1 cellular context compared by ENCODE assay signal in the genomic region with DNA sequence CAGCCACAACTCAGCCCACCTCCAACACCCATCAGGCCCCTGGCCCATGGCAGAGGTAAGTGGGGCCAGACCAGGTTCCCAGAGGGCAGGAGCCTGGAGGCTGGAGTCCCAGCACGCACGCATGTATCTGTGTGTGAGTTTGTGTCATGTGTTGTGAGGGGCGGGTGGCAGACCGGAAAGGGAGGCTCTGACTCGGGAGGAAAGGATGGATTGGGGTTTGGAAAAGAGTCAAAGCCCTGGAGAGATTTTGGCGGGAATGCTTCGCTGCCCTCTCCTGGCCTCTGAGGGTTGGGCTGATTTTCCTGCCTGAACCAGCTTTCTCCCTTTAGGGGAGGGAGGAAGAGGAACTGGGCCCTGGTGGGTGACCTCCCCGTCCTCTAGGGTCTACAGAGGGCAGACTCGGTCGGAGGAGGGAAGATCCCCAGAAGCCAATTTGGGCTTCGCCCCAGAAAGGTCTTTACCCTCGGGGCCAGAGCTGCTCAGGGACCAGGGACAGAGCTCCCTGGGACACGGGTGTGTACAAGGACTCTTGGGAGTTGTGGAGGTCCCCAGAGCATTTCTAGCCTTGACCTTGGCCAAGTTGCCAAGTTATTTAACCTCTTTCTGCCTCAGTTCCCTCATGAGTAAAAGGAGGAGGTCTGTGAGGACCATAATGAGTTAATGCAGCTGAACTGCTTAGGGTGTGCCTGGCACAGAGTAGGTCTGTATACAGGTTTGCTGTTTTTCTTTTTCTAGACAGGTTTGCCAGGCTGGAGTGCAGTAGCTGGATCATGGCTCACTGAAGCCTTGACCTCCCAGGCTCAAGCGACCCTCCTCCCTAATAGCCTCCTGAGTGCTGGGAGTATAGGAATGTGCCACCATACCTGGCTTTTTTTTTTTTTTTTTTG.
A peak's percentile ranks its signal among the peaks of the same experiment; 100 is the strongest.
TF ChIP-seq lines count a peak whose summit lies in the region.

No MANE protein-coding gene starts in this region.

TF ChIP-seq in K562, 482 proteins besides CTCF, POLR2A, EP300 and RAD21 (continues in another document):
- TF ChIP-seq ZNF699 (CRISPR knock-in tag; IDR thresholded peaks at IDR 0.05; ENCODE audit: insufficient replicate concordance) (no peak), MTA3 (IDR thresholded peaks at IDR 0.05; ENCODE audit: borderline replicate concordance) (0 out of 2 replicates have a peak, but pooled peaks have one; percentile 21), POLR3G (IDR thresholded peaks at IDR 0.05; ENCODE audit: extremely low read depth, insufficient read length, insufficient replicate concordance) (no peak), ZC3H8 (IDR thresholded peaks at IDR 0.05) (no peak), LCOR (CRISPR knock-in tag; IDR thresholded peaks at IDR 0.05) (peak; percentile 86), XRCC4 (IDR thresholded peaks at IDR 0.05; ENCODE audit: extremely low read depth, insufficient read depth, insufficient read length) (no peak), POLR2H (tag; IDR thresholded peaks at IDR 0.05; ENCODE audit: low read depth) (no peak), ZNF239 (CRISPR knock-in tag; IDR thresholded peaks at IDR 0.05) (no peak), MCM5 (IDR thresholded peaks at IDR 0.05; ENCODE audit: low read depth) (no peak), MCM2 (IDR thresholded peaks at IDR 0.05; ENCODE audit: low read depth) (no peak), ZNF140 (CRISPR knock-in tag; IDR thresholded peaks at IDR 0.05) (no peak), U2AF1 (optimal IDR thresholded peaks at IDR 0.05; ENCODE audit: low read depth, low read length) (no peak), ELK1 (CRISPR knock-in tag; IDR thresholded peaks at IDR 0.05) (no peak), NFYB (IDR thresholded peaks at IDR 0.05; ENCODE audit: extremely low read depth, insufficient read length) (no peak), ETV6 (IDR thresholded peaks at IDR 0.05; ENCODE audit: borderline replicate concordance in 1 of 2, low read depth in 2 of 2, low read length in 1 of 2) (no peak), ETV6 (CRISPR knock-in tag; IDR thresholded peaks at IDR 0.05; ENCODE audit: borderline replicate concordance) (no peak), U2AF2 (optimal IDR thresholded peaks at IDR 0.05; ENCODE audit: low read depth, low read length) (no peak), ZKSCAN8 (CRISPR knock-in tag; IDR thresholded peaks at IDR 0.05) (no peak), GTF2E2 (tag; IDR thresholded peaks at IDR 0.05) (no peak), ZNF133 (CRISPR knock-in tag; IDR thresholded peaks at IDR 0.05) (no peak), TCF7L2 (IDR thresholded peaks at IDR 0.05; ENCODE audit: low read depth, low read length) (no peak), NCOA1 (IDR thresholded peaks at IDR 0.05; ENCODE audit: low read depth) (no peak), ZMIZ1 (IDR thresholded peaks at IDR 0.05; ENCODE audit: low read depth in 2 of 2, low read length in 2 of 2) (no peak), ZNF175 (CRISPR knock-in tag; IDR thresholded peaks at IDR 0.05; ENCODE audit: low read depth) (peak; percentile 79; the same call in 1 of the 2 replicates), ZNF347 (CRISPR knock-in tag; IDR thresholded peaks at IDR 0.05; ENCODE audit: low read depth) (no peak), TCF7 (IDR thresholded peaks at IDR 0.05; ENCODE audit: borderline replicate concordance) (0 out of 2 replicates have a peak, but pooled peaks have one; percentile 28), ZNF76 (CRISPR knock-in tag; IDR thresholded peaks at IDR 0.05; ENCODE audit: borderline replicate concordance) (no peak), KAT8 (IDR thresholded peaks at IDR 0.05; ENCODE audit: low read depth) (no peak), ZBTB7A (IDR thresholded peaks at IDR 0.05; ENCODE audit: borderline replicate concordance, control insufficient read depth, low read depth, low read length) (peak; percentile 72; the same call in 1 of the 2 replicates), MLLT1 (IDR thresholded peaks at IDR 0.05) (no peak), KAT7 (CRISPR knock-in tag; IDR thresholded peaks at IDR 0.05; ENCODE audit: borderline replicate concordance) (0 out of 2 replicates have a peak, but pooled peaks have one; percentile 37), E2F3 (CRISPR knock-in tag; IDR thresholded peaks at IDR 0.05) (peak; percentile 87)
- TF ChIP-seq, protein P1, sequence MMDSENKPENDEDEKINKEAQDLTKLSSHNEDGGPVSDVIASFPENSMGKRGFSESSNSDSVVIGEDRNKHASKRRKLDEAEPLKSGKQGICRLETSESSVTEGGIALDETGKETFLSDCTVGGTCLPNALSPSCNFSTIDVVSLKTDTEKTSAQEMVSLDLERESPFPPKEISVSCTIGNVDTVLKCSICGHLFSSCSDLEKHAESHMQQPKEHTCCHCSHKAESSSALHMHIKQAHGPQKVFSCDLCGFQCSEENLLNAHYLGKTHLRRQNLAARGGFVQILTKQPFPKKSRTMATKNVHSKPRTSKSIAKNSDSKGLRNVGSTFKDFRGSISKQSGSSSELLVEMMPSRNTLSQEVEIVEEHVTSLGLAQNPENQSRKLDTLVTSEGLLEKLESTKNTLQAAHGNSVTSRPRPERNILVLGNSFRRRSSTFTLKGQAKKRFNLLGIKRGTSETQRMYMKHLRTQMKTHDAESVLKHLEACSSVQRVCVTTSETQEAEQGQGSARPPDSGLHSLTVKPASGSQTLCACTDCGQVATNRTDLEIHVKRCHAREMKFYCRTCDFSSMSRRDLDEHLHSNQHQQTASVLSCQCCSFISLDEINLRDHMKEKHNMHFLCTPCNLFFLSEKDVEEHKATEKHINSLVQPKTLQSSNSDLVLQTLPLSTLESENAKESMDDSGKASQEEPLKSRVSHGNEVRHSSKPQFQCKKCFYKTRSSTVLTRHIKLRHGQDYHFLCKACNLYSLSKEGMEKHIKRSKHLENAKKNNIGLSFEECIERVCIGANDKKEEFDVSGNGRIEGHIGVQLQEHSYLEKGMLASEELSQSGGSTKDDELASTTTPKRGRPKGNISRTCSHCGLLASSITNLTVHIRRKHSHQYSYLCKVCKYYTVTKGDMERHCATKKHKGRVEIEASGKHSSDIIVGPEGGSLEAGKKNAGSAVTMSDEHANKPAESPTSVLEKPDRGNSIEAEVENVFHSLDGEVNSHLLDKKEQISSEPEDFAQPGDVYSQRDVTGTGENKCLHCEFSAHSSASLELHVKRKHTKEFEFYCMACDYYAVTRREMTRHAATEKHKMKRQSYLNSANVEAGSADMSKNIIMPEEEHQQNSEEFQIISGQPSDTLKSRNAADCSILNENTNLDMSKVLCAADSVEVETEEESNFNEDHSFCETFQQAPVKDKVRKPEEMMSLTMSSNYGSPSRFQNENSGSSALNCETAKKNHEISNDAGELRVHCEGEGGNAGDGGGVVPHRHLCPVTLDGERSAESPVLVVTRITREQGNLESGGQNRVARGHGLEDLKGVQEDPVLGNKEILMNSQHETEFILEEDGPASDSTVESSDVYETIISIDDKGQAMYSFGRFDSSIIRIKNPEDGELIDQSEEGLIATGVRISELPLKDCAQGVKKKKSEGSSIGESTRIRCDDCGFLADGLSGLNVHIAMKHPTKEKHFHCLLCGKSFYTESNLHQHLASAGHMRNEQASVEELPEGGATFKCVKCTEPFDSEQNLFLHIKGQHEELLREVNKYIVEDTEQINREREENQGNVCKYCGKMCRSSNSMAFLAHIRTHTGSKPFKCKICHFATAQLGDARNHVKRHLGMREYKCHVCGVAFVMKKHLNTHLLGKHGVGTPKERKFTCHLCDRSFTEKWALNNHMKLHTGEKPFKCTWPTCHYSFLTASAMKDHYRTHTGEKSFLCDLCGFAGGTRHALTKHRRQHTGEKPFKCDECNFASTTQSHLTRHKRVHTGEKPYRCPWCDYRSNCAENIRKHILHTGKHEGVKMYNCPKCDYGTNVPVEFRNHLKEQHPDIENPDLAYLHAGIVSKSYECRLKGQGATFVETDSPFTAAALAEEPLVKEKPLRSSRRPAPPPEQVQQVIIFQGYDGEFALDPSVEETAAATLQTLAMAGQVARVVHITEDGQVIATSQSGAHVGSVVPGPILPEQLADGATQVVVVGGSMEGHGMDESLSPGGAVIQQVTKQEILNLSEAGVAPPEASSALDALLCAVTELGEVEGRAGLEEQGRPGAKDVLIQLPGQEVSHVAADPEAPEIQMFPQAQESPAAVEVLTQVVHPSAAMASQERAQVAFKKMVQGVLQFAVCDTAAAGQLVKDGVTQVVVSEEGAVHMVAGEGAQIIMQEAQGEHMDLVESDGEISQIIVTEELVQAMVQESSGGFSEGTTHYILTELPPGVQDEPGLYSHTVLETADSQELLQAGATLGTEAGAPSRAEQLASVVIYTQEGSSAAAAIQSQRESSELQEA (IDR thresholded peaks at IDR 0.05; ENCODE audit: low read depth): no peak
- TF ChIP-seq, protein P2, sequence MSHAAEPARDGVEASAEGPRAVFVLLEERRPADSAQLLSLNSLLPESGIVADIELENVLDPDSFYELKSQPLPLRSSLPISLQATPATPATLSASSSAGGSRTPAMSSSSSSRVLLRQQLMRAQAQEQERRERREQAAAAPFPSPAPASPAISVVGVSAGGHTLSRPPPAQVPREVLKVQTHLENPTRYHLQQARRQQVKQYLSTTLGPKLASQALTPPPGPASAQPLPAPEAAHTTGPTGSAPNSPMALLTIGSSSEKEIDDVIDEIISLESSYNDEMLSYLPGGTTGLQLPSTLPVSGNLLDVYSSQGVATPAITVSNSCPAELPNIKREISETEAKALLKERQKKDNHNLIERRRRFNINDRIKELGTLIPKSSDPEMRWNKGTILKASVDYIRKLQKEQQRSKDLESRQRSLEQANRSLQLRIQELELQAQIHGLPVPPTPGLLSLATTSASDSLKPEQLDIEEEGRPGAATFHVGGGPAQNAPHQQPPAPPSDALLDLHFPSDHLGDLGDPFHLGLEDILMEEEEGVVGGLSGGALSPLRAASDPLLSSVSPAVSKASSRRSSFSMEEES (CRISPR knock-in tag; IDR thresholded peaks at IDR 0.05): no peak
- TF ChIP-seq, protein P3, sequence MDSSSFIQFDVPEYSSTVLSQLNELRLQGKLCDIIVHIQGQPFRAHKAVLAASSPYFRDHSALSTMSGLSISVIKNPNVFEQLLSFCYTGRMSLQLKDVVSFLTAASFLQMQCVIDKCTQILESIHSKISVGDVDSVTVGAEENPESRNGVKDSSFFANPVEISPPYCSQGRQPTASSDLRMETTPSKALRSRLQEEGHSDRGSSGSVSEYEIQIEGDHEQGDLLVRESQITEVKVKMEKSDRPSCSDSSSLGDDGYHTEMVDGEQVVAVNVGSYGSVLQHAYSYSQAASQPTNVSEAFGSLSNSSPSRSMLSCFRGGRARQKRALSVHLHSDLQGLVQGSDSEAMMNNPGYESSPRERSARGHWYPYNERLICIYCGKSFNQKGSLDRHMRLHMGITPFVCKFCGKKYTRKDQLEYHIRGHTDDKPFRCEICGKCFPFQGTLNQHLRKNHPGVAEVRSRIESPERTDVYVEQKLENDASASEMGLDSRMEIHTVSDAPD (CRISPR knock-in tag; IDR thresholded peaks at IDR 0.05): no peak
- TF ChIP-seq, protein P4, sequence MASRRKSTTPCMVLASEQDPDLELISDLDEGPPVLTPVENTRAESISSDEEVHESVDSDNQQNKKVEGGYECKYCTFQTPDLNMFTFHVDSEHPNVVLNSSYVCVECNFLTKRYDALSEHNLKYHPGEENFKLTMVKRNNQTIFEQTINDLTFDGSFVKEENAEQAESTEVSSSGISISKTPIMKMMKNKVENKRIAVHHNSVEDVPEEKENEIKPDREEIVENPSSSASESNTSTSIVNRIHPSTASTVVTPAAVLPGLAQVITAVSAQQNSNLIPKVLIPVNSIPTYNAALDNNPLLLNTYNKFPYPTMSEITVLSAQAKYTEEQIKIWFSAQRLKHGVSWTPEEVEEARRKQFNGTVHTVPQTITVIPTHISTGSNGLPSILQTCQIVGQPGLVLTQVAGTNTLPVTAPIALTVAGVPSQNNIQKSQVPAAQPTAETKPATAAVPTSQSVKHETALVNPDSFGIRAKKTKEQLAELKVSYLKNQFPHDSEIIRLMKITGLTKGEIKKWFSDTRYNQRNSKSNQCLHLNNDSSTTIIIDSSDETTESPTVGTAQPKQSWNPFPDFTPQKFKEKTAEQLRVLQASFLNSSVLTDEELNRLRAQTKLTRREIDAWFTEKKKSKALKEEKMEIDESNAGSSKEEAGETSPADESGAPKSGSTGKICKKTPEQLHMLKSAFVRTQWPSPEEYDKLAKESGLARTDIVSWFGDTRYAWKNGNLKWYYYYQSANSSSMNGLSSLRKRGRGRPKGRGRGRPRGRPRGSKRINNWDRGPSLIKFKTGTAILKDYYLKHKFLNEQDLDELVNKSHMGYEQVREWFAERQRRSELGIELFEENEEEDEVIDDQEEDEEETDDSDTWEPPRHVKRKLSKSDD (conservative IDR thresholded peaks at IDR 0.05; ENCODE audit: low read length): no peak
